Comparison of ENCODE assay signal across 21 cellular contexts in the genomic region with DNA sequence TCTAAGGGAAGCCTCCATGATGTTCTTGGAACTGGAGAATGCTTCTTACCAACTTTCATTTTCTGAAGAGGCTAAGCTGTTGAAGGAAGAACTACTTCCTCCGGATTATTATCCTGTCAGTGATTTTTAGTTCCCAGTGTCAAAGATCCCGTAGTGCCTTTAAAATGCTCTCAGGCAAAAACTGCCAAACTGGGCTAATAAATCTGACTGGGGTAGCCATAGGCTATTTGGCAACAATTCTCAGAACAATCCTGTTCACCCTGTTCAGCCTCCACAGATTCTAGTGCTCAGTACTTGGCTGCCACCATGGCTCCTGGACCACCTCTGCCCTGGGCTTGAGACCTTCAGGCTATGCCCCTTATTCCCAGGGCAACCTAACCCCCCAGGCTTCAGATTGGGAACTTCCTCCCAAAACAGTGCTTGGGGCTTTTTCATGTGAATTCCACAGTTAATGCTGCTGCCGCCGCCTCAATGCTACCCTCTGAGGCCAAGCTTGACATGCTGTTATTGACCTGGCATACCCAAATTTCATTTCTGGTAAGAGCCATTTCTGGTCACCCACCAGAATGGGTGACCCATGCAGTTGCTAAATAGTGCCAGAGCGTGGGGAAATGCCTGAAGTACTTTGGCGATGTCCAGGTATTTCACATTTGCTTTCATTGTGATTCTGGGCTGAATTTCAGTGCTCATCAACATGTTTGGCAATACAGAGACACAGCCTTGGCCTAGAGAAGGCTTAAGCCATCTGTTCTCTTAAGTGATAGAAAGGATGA.
DNase-seq lines count a peak whose midpoint lies in the region; ATAC-seq and TF ChIP-seq lines count a peak whose summit lies in the region.
"Had no signal": no experiment of that assay in that cellular context is flagged by ENCODE, and none has a peak within 500 bp of the region (broad histone marks: within the 10 kb centered on the region; RNA-seq: fewer than 3 reads in every experiment).

No MANE protein-coding gene starts in this region.

- TF ChIP-seq POLR2A in heart left ventricle (IDR thresholded peaks at IDR 0.05) (no peak), esophagus muscularis mucosa (IDR thresholded peaks at IDR 0.05; ENCODE audit: low read depth) (no peak)

- H3K27me3 ChIP-seq in heart left ventricle, result no peaks in the 10 kb centered on the region
- H3K27me3 ChIP-seq in esophagus muscularis mucosa, result no peaks in the 10 kb centered on the region
- H3K27me3 ChIP-seq in left lung, result no peaks in the 10 kb centered on the region

- peaks cover 17% of the 10 kb centered on the region for H3K9me3 Mint-ChIP-seq in nephron
- H3K9me3 Mint-ChIP-seq: activated naive CD8-positive, alpha-beta T cell treated with anti-CD3 and anti-CD28 coated beads, Interleukin-2, amount 10 ng/mL, durations not matched to agents 7 days and 5 days; activated T-helper 17 cell treated with anti-CD3 and anti-CD28 coated beads, Interleukin-2, amount 50 U/mL, for 72 hours; stimulated activated effector memory CD8-positive, alpha-beta T cell treated with anti-CD3 and anti-CD28 coated beads, Interleukin-12 subunit alpha, Interleukin-12 subunit beta, amount 100 ng/mL, for 72 hours had no signal

- H3K27ac Mint-ChIP-seq in nephron, result peak overlapping the region; percentile 86 to 93 (median 89)
- H3K27ac Mint-ChIP-seq: activated naive CD8-positive, alpha-beta T cell treated with anti-CD3 and anti-CD28 coated beads, Interleukin-2, amount 10 ng/mL, durations not matched to agents 7 days and 5 days; activated T-helper 17 cell treated with anti-CD3 and anti-CD28 coated beads, Interleukin-2, amount 50 U/mL, for 72 hours; CD14-positive monocyte; mesothelial cell of epicardium; stimulated activated effector memory CD8-positive, alpha-beta T cell treated with anti-CD3 and anti-CD28 coated beads, Interleukin-12 subunit alpha, Interleukin-12 subunit beta, amount 100 ng/mL, for 72 hours had no signal

- 80 to 85% (median 82%) methylated on average over 6 of the region's 6 CpGs for WGBS in heart left ventricle, 4 donors
- 70% methylated on average over 6 of the region's 6 CpGs for WGBS in esophagus muscularis mucosa

- no peaks in the 10 kb centered on the region for H3K27me3 Mint-ChIP-seq in nephron (ENCODE audit: low read depth)
- H3K27me3 Mint-ChIP-seq: activated naive CD8-positive, alpha-beta T cell treated with anti-CD3 and anti-CD28 coated beads, Interleukin-2, amount 10 ng/mL, durations not matched to agents 7 days and 5 days; activated T-helper 17 cell treated with anti-CD3 and anti-CD28 coated beads, Interleukin-2, amount 50 U/mL, for 72 hours; IgD-negative memory B cell had no signal

- H3K4me1 Mint-ChIP-seq in nephron, result peaks cover 76% of the 10 kb centered on the region
- H3K4me1 Mint-ChIP-seq: activated naive CD8-positive, alpha-beta T cell treated with anti-CD3 and anti-CD28 coated beads, Interleukin-2, amount 10 ng/mL, durations not matched to agents 7 days and 5 days; stimulated activated effector memory CD8-positive, alpha-beta T cell treated with anti-CD3 and anti-CD28 coated beads, Interleukin-12 subunit alpha, Interleukin-12 subunit beta, amount 100 ng/mL, for 72 hours had no signal

- DNase-seq in Right ventricle myocardium inferior (ENCODE audit: missing footprints) (no peak), heart left ventricle (no peak), esophagus muscularis mucosa (ENCODE audit: extremely low spot score) (peak; percentile 87), left lung (no peak), MV-4-11 (lab: John Stamatoyannopoulos, UW) (no peak), NCI-H748 treated with DMSO at 0.1 percent for 48 hours (lab: John Stamatoyannopoulos, UW) (no peak), NCI-H1436 (lab: John Stamatoyannopoulos, UW) (no peak)
- DNase-seq: activated naive CD8-positive, alpha-beta T cell treated with anti-CD3 and anti-CD28 coated beads, Interleukin-2, amount 10 ng/mL, durations not matched to agents 7 days and 5 days; effector CD8-positive, alpha-beta T cell; GOT3; NCI-H2081 treated with DMSO at 0.1 percent for 48 hours; NCI-H526 treated with DMSO at 0.1 percent for 48 hours; PC-3; WERI-Rb-1 had no signal

- H3K27ac ChIP-seq in heart left ventricle (no peak overlapping the region), esophagus muscularis mucosa (replicated peaks in 1 of 4) (peak overlapping the region in 2 of 4 donors; percentile 58 to 74), left lung (peak overlapping the region in 1 of 2 donors; percentile 15)
- H3K27ac ChIP-seq: HL-60, WERI-Rb-1 had no signal

- peaks cover 0 to 17% (median 7%) of the 10 kb centered on the region in 12 donors for H3K9me3 ChIP-seq in heart left ventricle
- peaks cover 0 to 7% (median 5%) of the 10 kb centered on the region in 4 donors for H3K9me3 ChIP-seq in esophagus muscularis mucosa
- H3K9me3 ChIP-seq in left lung, result peaks cover 0 to 5% of the 10 kb centered on the region in 2 donors

- H3K4me1 ChIP-seq in heart left ventricle, result peaks cover 0 to 50% (median 28%) of the 10 kb centered on the region in 12 donors
- peaks cover 15 to 48% (median 37%) of the 10 kb centered on the region in 4 donors for H3K4me1 ChIP-seq in esophagus muscularis mucosa
- H3K4me1 ChIP-seq in left lung, result no peaks in the 10 kb centered on the region

- H3K36me3 Mint-ChIP-seq in nephron (ENCODE audit: low read depth), result peaks cover 4% of the 10 kb centered on the region
- H3K36me3 Mint-ChIP-seq: activated naive CD8-positive, alpha-beta T cell treated with anti-CD3 and anti-CD28 coated beads, Interleukin-2, amount 10 ng/mL, durations not matched to agents 7 days and 5 days; CD14-positive monocyte; stimulated activated effector memory CD8-positive, alpha-beta T cell treated with anti-CD3 and anti-CD28 coated beads, Interleukin-12 subunit alpha, Interleukin-12 subunit beta, amount 100 ng/mL, for 72 hours had no signal

- peak overlapping the region in 2 of 3 experiments; percentile 28 to 42 for H3K4me3 Mint-ChIP-seq in nephron
- H3K4me3 Mint-ChIP-seq: activated naive CD8-positive, alpha-beta T cell treated with anti-CD3 and anti-CD28 coated beads, Interleukin-2, amount 10 ng/mL, durations not matched to agents 7 days and 5 days; activated T-helper 17 cell treated with anti-CD3 and anti-CD28 coated beads, Interleukin-2, amount 50 U/mL, for 72 hours; CD14-positive monocyte; IgD-negative memory B cell; mesothelial cell of epicardium; stimulated activated effector memory CD8-positive, alpha-beta T cell treated with anti-CD3 and anti-CD28 coated beads, Interleukin-12 subunit alpha, Interleukin-12 subunit beta, amount 100 ng/mL, for 72 hours had no signal

- no peaks in the 10 kb centered on the region for H3K36me3 ChIP-seq in heart left ventricle
- H3K36me3 ChIP-seq in esophagus muscularis mucosa, result no peaks in the 10 kb centered on the region
- no peaks in the 10 kb centered on the region for H3K36me3 ChIP-seq in left lung
- H3K36me3 ChIP-seq: WERI-Rb-1 had no signal

- no peak for TF ChIP-seq EP300 in esophagus muscularis mucosa (IDR thresholded peaks at IDR 0.05)

- intact Hi-C loops in Right ventricle myocardium inferior (cut with DNase I) (no loop called here), heart left ventricle (cut with DNase I) (no loop called here), esophagus muscularis mucosa (cut with DNase I) (no loop called here), left lung (cut with DNase I) (no loop called here)

- no peak for TF ChIP-seq CTCF in heart left ventricle (IDR thresholded peaks at IDR 0.05)
- TF ChIP-seq CTCF in esophagus muscularis mucosa (IDR thresholded peaks at IDR 0.05), result no peak
- TF ChIP-seq CTCF in nephron (IDR thresholded peaks at IDR 0.05; ENCODE audit: unreplicated experiment in 3 of 3), result no peak
- no peak for TF ChIP-seq CTCF in left lung (IDR thresholded peaks at IDR 0.05)

- H3K4me3 ChIP-seq in heart left ventricle, result no peak overlapping the region
- H3K4me3 ChIP-seq in esophagus muscularis mucosa, result no peak overlapping the region
- no peak overlapping the region for H3K4me3 ChIP-seq in left lung

- ATAC-seq in Right ventricle myocardium inferior (peak; percentile 26), heart left ventricle (no peak), left lung (no peak)
- ATAC-seq: activated T-helper 17 cell treated with anti-CD3 and anti-CD28 coated beads, Interleukin-2, amount 50 U/mL, for 72 hours; PC-3; stimulated activated effector memory CD8-positive, alpha-beta T cell treated with anti-CD3 and anti-CD28 coated beads, Interleukin-12 subunit alpha, Interleukin-12 subunit beta, amount 100 ng/mL, for 72 hours had no signal
